1 cellular context compared by ENCODE assay signal in genomic region chr5:135478938-135479337, GRCh38.
TF ChIP-seq lines count a peak whose summit lies in the region.

No MANE protein-coding gene starts in this region.

TF ChIP-seq in GM23338, 12 proteins besides CTCF, POLR2A, EP300 and RAD21 (continued from another document):
- TF ChIP-seq REST (IDR thresholded peaks at IDR 0.05; ENCODE audit: unreplicated experiment): no peak
- no peak for TF ChIP-seq JUNB (IDR thresholded peaks at IDR 0.05; ENCODE audit: unreplicated experiment)
- TF ChIP-seq NANOG (IDR thresholded peaks at IDR 0.05; ENCODE audit: borderline replicate concordance): no peak
- TF ChIP-seq EZH2 (IDR thresholded peaks at IDR 0.05; ENCODE audit: low read depth, unreplicated experiment): no peak
- no peak for TF ChIP-seq CREB1 (CRISPR knock-in tag; IDR thresholded peaks at IDR 0.05; ENCODE audit: low read depth)
- TF ChIP-seq STAT1 (IDR thresholded peaks at IDR 0.05; ENCODE audit: unreplicated experiment): no peak
- TF ChIP-seq POLR2AphosphoS5 (IDR thresholded peaks at IDR 0.05; ENCODE audit: low read depth): no peak
- TF ChIP-seq ZNF114 (CRISPR knock-in tag; IDR thresholded peaks at IDR 0.05): no peak
- no peak for TF ChIP-seq EZH2phosphoT487 (IDR thresholded peaks at IDR 0.05; ENCODE audit: unreplicated experiment)
- no peak for TF ChIP-seq ZNF331 (CRISPR knock-in tag; IDR thresholded peaks at IDR 0.05; ENCODE audit: low read depth)
- TF ChIP-seq ZNF462 (CRISPR knock-in tag; IDR thresholded peaks at IDR 0.05): no peak
TF ChIP-seq in GM23338: peak in this region for 0.
